1 cellular context compared by ENCODE assay signal in the genomic region with DNA sequence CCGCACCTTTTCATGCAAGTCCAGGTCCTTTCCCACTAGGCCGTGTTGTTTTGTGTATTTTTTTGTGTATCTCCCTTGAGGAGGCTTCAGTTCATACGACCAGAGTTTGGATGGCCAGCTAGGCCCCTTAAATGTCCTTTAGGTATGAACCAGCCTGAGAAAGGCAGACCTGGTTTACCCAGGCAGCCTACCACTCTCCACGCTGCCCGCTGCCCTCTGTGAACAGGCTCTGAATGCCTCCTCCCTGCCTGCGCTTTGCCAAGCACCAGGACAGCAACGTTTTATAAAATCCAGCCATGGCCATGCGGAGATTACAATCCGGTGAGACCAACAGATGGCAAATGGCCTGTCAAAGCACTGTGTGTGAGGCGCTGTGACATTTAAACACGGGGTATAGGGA.
TF ChIP-seq lines count a peak whose summit lies in the region.

No MANE protein-coding gene starts in this region.

TF ChIP-seq in endothelial cell of umbilical vein, 7 proteins besides CTCF, POLR2A, EP300 and RAD21:
- TF ChIP-seq JUN (IDR thresholded peaks at IDR 0.05; ENCODE audit: borderline replicate concordance, insufficient read depth, insufficient read length, low read depth) (no peak), FOS (IDR thresholded peaks at IDR 0.05; ENCODE audit: borderline replicate concordance, insufficient read depth, low read length) (no peak), POLR2AphosphoS5 (IDR thresholded peaks at IDR 0.05; ENCODE audit: insufficient read depth, low read depth, low read length) (no peak), MAX (IDR thresholded peaks at IDR 0.05; ENCODE audit: insufficient read depth, insufficient read length) (no peak), EZH2 (IDR thresholded peaks at IDR 0.05; ENCODE audit: borderline replicate concordance, low read depth, low read length, severe bottlenecking) (no peak), MYC (IDR thresholded peaks at IDR 0.05; ENCODE audit: low read depth, low read length) (no peak), GATA2 (IDR thresholded peaks at IDR 0.05; ENCODE audit: insufficient read depth, insufficient read length, low read depth, low read length) (no peak)
